ENCODE assay signal across 3 cellular contexts in genomic region chr4:112015960-112016359, GRCh38.
"Had no signal": no experiment of that assay in that cellular context is flagged by ENCODE, and none has a peak within 500 bp of the region (broad histone marks: within the 10 kb centered on the region; RNA-seq: fewer than 3 reads in every experiment).

No MANE protein-coding gene starts in this region.

- H3K4me3 ChIP-seq: GM12878 had no signal

- DNase-seq: GDM1, GF-D8 had no signal
